In the genomic region with DNA sequence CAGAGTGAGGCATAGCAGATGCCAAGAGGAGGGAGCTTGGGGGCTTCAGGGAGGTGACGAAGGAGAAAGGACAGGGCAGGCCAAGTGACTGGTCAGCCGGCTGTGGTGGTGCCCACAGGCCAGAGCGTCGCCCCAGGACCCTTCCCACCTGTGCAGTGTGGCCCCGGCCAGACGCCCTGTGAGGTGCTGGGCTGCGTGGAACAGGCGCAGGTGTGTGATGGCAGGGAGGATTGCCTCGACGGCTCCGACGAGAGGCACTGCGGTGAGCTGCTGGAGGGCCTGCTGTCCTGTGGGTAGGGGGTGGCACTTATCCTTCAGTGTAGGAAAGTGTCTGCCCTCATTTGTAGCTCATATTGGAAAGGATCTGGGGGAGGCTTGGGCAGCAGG, we compare ENCODE assay signal across 14 cellular contexts.
DNase-seq lines count a peak whose midpoint lies in the region; ATAC-seq and TF ChIP-seq lines count a peak whose summit lies in the region.
"Had no signal": no experiment of that assay in that cellular context is flagged by ENCODE, and none has a peak within 500 bp of the region (broad histone marks: within the 10 kb centered on the region; RNA-seq: fewer than 3 reads in every experiment).

No MANE protein-coding gene starts in this region.

- H3K36me3 ChIP-seq in DOHH2 (ENCODE audit: control insufficient read depth, low read length) (no peaks in the 10 kb centered on the region), Loucy (ENCODE audit: insufficient read depth, low read length) (no peaks in the 10 kb centered on the region)
- H3K36me3 ChIP-seq: BLaER1 had no signal

- H3K4me3 ChIP-seq in DOHH2 (ENCODE audit: low read length) (no peak overlapping the region), Loucy (ENCODE audit: low read length, poor library complexity, severe bottlenecking) (no peak overlapping the region)
- H3K4me3 ChIP-seq: BLaER1 had no signal

- no peak overlapping the region for H3K27ac ChIP-seq in DOHH2 (ENCODE audit: low read depth, low read length)
- H3K27ac ChIP-seq in VCaP: no peak overlapping the region
- H3K27ac ChIP-seq: BLaER1 had no signal

- no peaks in the 10 kb centered on the region for H3K36me3 Mint-ChIP-seq in stimulated activated naive B cell treated with anti-CD40 and anti-IgM and Interleukin-4, amounts not matched to agents 10 μg/mL and 1 μg/mL and 100 μg/mL, for 72 hours
- H3K36me3 Mint-ChIP-seq: CD4-positive, CD25-positive, alpha-beta regulatory T cell had no signal

- H3K9me3 Mint-ChIP-seq in stimulated activated naive B cell treated with anti-CD40 and anti-IgM and Interleukin-4, amounts not matched to agents 10 μg/mL and 1 μg/mL and 100 μg/mL, for 72 hours: no peaks in the 10 kb centered on the region
- H3K9me3 Mint-ChIP-seq: CD4-positive, CD25-positive, alpha-beta regulatory T cell had no signal

- no peak for ATAC-seq in stimulated activated naive B cell treated with anti-CD40 and anti-IgM and Interleukin-4, amounts not matched to agents 10 μg/mL and 1 μg/mL and 100 μg/mL, for 72 hours (replicated peaks)
- ATAC-seq in GM21576 (IDR thresholded peaks at IDR 0.05; ENCODE audit: unreplicated experiment): no peak
- ATAC-seq in GM19463 (IDR thresholded peaks at IDR 0.05; ENCODE audit: unreplicated experiment): no peak
- ATAC-seq in HG03039 (IDR thresholded peaks at IDR 0.05; ENCODE audit: unreplicated experiment): no peak

- peaks cover 4 to 14% of the 10 kb centered on the region in 2 donors for H3K27me3 Mint-ChIP-seq in stimulated activated naive B cell treated with anti-CD40 and anti-IgM and Interleukin-4, amounts not matched to agents 10 μg/mL and 1 μg/mL and 100 μg/mL, for 72 hours

- H3K27ac Mint-ChIP-seq in stimulated activated naive B cell treated with anti-CD40 and anti-IgM and Interleukin-4, amounts not matched to agents 10 μg/mL and 1 μg/mL and 100 μg/mL, for 72 hours: peak overlapping the region; percentile 66
- H3K27ac Mint-ChIP-seq: CD4-positive, CD25-positive, alpha-beta regulatory T cell had no signal

- H3K9ac ChIP-seq in Loucy (ENCODE audit: low read depth, low read length, poor library complexity, severe bottlenecking): no peak overlapping the region
- H3K9ac ChIP-seq: BLaER1 had no signal

- no peak overlapping the region for H3K4me3 Mint-ChIP-seq in stimulated activated naive B cell treated with anti-CD40 and anti-IgM and Interleukin-4, amounts not matched to agents 10 μg/mL and 1 μg/mL and 100 μg/mL, for 72 hours
- H3K4me3 Mint-ChIP-seq: CD4-positive, CD25-positive, alpha-beta regulatory T cell had no signal

- no peaks in the 10 kb centered on the region for H3K79me2 ChIP-seq in DOHH2 (ENCODE audit: control insufficient read depth, low read length)
- H3K79me2 ChIP-seq in Loucy (ENCODE audit: insufficient read depth, low read length): no peaks in the 10 kb centered on the region

- DNase-seq in stimulated activated naive B cell treated with anti-CD40 and anti-IgM and Interleukin-4, amounts not matched to agents 10 μg/mL and 1 μg/mL and 100 μg/mL, for 72 hours: no peak
- no peak for DNase-seq in NK-92 (lab: John Stamatoyannopoulos, UW; ENCODE audit: unreplicated experiment)
- DNase-seq: DMS153, GF-D8, GOT3, IMR-90 had no signal

- no peak overlapping the region for H3K4me2 ChIP-seq in DOHH2 (ENCODE audit: low read length)
- no peak overlapping the region for H3K4me2 ChIP-seq in Loucy (ENCODE audit: low read depth, low read length, poor library complexity, severe bottlenecking)
- H3K4me2 ChIP-seq: BLaER1 had no signal

- H3K9me2 ChIP-seq in DOHH2 (replicated peaks; ENCODE audit: control insufficient read depth, low read length) (no peaks in the 10 kb centered on the region), Loucy (replicated peaks; ENCODE audit: low read depth, low read length) (no peaks in the 10 kb centered on the region)

- H3K27me3 ChIP-seq in DOHH2 (ENCODE audit: control insufficient read depth, low read length) (no peaks in the 10 kb centered on the region), Loucy (ENCODE audit: insufficient read depth, low read length, poor library complexity, severe bottlenecking) (no peaks in the 10 kb centered on the region)
- H3K27me3 ChIP-seq: BLaER1 had no signal

- H4K20me1 ChIP-seq in DOHH2 (ENCODE audit: control insufficient read depth, insufficient read depth, low read depth, low read length): no peaks in the 10 kb centered on the region
- H4K20me1 ChIP-seq in Loucy (ENCODE audit: insufficient read depth, low read length, poor library complexity, severe bottlenecking): no peaks in the 10 kb centered on the region
- H4K20me1 ChIP-seq: BLaER1 had no signal

- H3K4me1 ChIP-seq in DOHH2 (ENCODE audit: control insufficient read depth, low read length) (no peaks in the 10 kb centered on the region), Loucy (ENCODE audit: insufficient read depth, low read length, poor library complexity, severe bottlenecking) (no peaks in the 10 kb centered on the region)

- H3F3A ChIP-seq in DOHH2 (ENCODE audit: control insufficient read depth, insufficient read depth) (no peaks in the 10 kb centered on the region), Loucy (ENCODE audit: low read depth) (no peaks in the 10 kb centered on the region)

- no peak overlapping the region for H2AFZ ChIP-seq in Loucy (ENCODE audit: low read length)

- peak; percentile 41 for TF ChIP-seq CTCF in DOHH2 (IDR thresholded peaks at IDR 0.05; ENCODE audit: low read depth, low read length, poor library complexity, severe bottlenecking)
- TF ChIP-seq CTCF in Loucy (conservative IDR thresholded peaks at IDR 0.05; ENCODE audit: low read length): 0 out of 2 replicates have a peak, but pooled peaks have one; percentile 1
- peak; percentile 10; the same call in 1 of the 2 replicates for TF ChIP-seq CTCF in VCaP (conservative IDR thresholded peaks at IDR 0.05)

- no peaks in the 10 kb centered on the region for H3K4me1 Mint-ChIP-seq in stimulated activated naive B cell treated with anti-CD40 and anti-IgM and Interleukin-4, amounts not matched to agents 10 μg/mL and 1 μg/mL and 100 μg/mL, for 72 hours
- H3K4me1 Mint-ChIP-seq: CD4-positive, CD25-positive, alpha-beta regulatory T cell had no signal

- H3K9me3 ChIP-seq in DOHH2 (ENCODE audit: control insufficient read depth, insufficient read depth, low read length): no peaks in the 10 kb centered on the region
- no peaks in the 10 kb centered on the region for H3K9me3 ChIP-seq in Loucy (ENCODE audit: insufficient read depth, low read depth, low read length)
- H3K9me3 ChIP-seq: BLaER1 had no signal
